ENCODE assay signal across 8 cellular contexts in genomic region chr2:54114936-54115283, GRCh38. TPM values are rescaled to one million over a fixed set of nuclear protein-coding genes. Genes with fewer than 3 reads are reported as not detected.
DNase-seq lines count a peak whose midpoint lies in the region; ATAC-seq lines count a peak whose summit lies in the region.

No MANE protein-coding gene starts in this region.

- no peaks in the 10 kb centered on the region for H3K4me1 ChIP-seq in iPS-15b (ENCODE audit: control insufficient read depth, insufficient read depth, low read length)

- H3K27me3 ChIP-seq in iPS-15b (ENCODE audit: control insufficient read depth, insufficient read depth, low read length), result no peaks in the 10 kb centered on the region

- peak overlapping the region; percentile 97 for H3K27ac Mint-ChIP-seq in activated CD4-positive, alpha-beta memory T cell treated with anti-CD3 and anti-CD28 coated beads, Interleukin-2, amount 10 ng/mL, durations not matched to agents 7 days and 5 days

- H3K36me3 Mint-ChIP-seq in activated CD4-positive, alpha-beta memory T cell treated with anti-CD3 and anti-CD28 coated beads, Interleukin-2, amount 10 ng/mL, durations not matched to agents 7 days and 5 days (ENCODE audit: low read depth), result peaks cover 26% of the 10 kb centered on the region

- peak overlapping the region; percentile 95 for H3K9ac ChIP-seq in iPS-15b (ENCODE audit: low read depth, low read length)

- ATAC-seq in HG03457 (IDR thresholded peaks at IDR 0.05; ENCODE audit: unreplicated experiment), result no peak

- no peaks in the 10 kb centered on the region for H3K36me3 ChIP-seq in iPS-15b (ENCODE audit: control insufficient read depth, insufficient read depth, low read length)

- POLR2A ChIA-PET in activated CD4-positive, alpha-beta memory T cell treated with anti-CD3 and anti-CD28 coated beads, Interleukin-2, amount 10 ng/mL, durations not matched to agents 7 days and 5 days (lab: Charles Lee), result interaction anchor here (1.1 to 3.2 kb wide), 7 partner anchors 8 to 1502 kb away, joined by 3 to 21 read pairs (median 7); partner anchors contain the start of genes PPP4R3B and PSME4

- peaks cover 5% of the 10 kb centered on the region for H3K9me3 ChIP-seq in iPS-15b (ENCODE audit: control insufficient read depth, insufficient read depth, low read length)

- H3K4me3 Mint-ChIP-seq in activated CD4-positive, alpha-beta memory T cell treated with anti-CD3 and anti-CD28 coated beads, Interleukin-2, amount 10 ng/mL, durations not matched to agents 7 days and 5 days, result peak overlapping the region; percentile 92

- peak; percentile 46 for DNase-seq in SKM-1 treated with dmso at 0.1 percent for 144 hours (lab: John Stamatoyannopoulos, UW; ENCODE audit: unreplicated experiment)
- DNase-seq in SKM-1 (lab: John Stamatoyannopoulos, UW; ENCODE audit: unreplicated experiment), result no peak
- DNase-seq in activated CD4-positive, alpha-beta memory T cell treated with anti-CD3 and anti-CD28 coated beads, Interleukin-2, amount 10 ng/mL, durations not matched to agents 7 days and 5 days, result no peak
- peak in 2 of 49 donors; percentile 3 to 27 for DNase-seq in substantia nigra (lab: John Stamatoyannopoulos, UW)
- DNase-seq in effector CD4-positive, alpha-beta T cell, result no peak
- DNase-seq in NCI-H2196 treated with DMSO at 0.1 percent for 48 hours (lab: John Stamatoyannopoulos, UW; ENCODE audit: unreplicated experiment), result no peak

- CTCF ChIA-PET in activated CD4-positive, alpha-beta memory T cell treated with anti-CD3 and anti-CD28 coated beads, Interleukin-2, amount 10 ng/mL, durations not matched to agents 7 days and 5 days (lab: Charles Lee), result interaction anchor here (0.6 to 1.7 kb wide), 7 partner anchors 8 to 704 kb away, joined by 3 to 10 read pairs (median 4); no protein-coding TSS in a partner anchor

- peak overlapping the region; percentile 93 for H3K4me3 ChIP-seq in iPS-15b (ENCODE audit: low read depth, low read length)

- peak overlapping the region; percentile 100 for H3K27ac ChIP-seq in substantia nigra (ENCODE audit: low read depth, low read length, poor library complexity, severe bottlenecking)

- H3K27me3 Mint-ChIP-seq in activated CD4-positive, alpha-beta memory T cell treated with anti-CD3 and anti-CD28 coated beads, Interleukin-2, amount 10 ng/mL, durations not matched to agents 7 days and 5 days, result no peaks in the 10 kb centered on the region

- H3K9me3 Mint-ChIP-seq in activated CD4-positive, alpha-beta memory T cell treated with anti-CD3 and anti-CD28 coated beads, Interleukin-2, amount 10 ng/mL, durations not matched to agents 7 days and 5 days, result peaks cover 11% of the 10 kb centered on the region

- H3K4me1 Mint-ChIP-seq in activated CD4-positive, alpha-beta memory T cell treated with anti-CD3 and anti-CD28 coated beads, Interleukin-2, amount 10 ng/mL, durations not matched to agents 7 days and 5 days, result peaks cover 24% of the 10 kb centered on the region

RNA-seq across cellular contexts. Expression of gene ACYP2, which starts 0.5 kb away (rescaled TPM):
- 1 to 10 TPM; 8.6 to 10.0 TPM for total RNA-seq in activated CD4-positive, alpha-beta memory T cell treated with anti-CD3 and anti-CD28 coated beads, Interleukin-2, amount 10 ng/mL, durations not matched to agents 7 days and 5 days
